Comparison of ENCODE assay signal across 1 cellular context in the genomic region with DNA sequence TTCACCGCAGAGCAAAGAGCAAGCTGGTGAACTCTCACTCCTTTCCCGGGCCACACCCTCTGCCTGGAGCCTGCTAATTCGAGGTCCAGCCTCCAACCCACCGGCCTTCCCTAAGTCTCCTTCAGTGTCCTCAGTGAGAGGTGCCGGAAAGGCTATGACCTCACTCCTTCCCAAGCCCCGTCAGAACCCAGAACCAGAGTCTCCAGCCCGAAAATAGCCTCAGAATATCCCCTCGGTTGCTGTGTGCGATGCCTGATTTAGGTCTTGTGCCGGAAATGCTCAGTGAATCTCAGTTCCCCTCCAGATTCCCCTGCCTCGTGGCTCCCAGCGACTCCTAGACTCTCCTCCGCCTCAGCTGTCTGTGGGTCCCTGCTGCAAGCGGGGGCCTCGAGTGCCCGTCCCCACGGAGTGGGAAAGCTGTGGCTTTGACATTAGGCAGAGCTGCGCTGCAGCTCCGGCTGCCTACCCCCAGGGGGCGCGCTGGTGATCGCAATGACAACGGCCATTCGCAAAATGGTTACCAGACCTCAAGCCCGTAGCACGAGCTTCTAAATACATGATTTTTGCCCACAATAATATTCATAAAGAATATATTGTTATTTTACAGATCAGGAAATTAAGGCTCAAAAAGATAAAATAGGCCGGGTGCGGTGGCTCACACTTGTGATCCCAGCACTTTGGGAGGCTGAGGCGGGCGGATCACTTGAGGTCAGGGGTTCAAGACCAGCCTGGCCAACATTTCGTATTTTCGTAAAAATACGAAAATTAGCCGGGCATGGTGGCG.
TF ChIP-seq lines count a peak whose summit lies in the region.

No MANE protein-coding gene starts in this region.

TF ChIP-seq in HepG2, 621 proteins besides CTCF, POLR2A, EP300 and RAD21 (continues in another document):
- TF ChIP-seq ZNF451 (CRISPR knock-in tag; IDR thresholded peaks at IDR 0.05), result no peak
- TF ChIP-seq SRSF4 (IDR thresholded peaks at IDR 0.05; ENCODE audit: low read depth, low read length, poor library complexity, severe bottlenecking), result no peak
- TF ChIP-seq TAF15 (IDR thresholded peaks at IDR 0.05; ENCODE audit: low read depth, low read length, poor library complexity, severe bottlenecking), result no peak
- 0 out of 2 replicates have a peak, but pooled peaks have one; percentile 28 for TF ChIP-seq KMT2B (CRISPR knock-in tag; IDR thresholded peaks at IDR 0.05)
- TF ChIP-seq, protein P1, sequence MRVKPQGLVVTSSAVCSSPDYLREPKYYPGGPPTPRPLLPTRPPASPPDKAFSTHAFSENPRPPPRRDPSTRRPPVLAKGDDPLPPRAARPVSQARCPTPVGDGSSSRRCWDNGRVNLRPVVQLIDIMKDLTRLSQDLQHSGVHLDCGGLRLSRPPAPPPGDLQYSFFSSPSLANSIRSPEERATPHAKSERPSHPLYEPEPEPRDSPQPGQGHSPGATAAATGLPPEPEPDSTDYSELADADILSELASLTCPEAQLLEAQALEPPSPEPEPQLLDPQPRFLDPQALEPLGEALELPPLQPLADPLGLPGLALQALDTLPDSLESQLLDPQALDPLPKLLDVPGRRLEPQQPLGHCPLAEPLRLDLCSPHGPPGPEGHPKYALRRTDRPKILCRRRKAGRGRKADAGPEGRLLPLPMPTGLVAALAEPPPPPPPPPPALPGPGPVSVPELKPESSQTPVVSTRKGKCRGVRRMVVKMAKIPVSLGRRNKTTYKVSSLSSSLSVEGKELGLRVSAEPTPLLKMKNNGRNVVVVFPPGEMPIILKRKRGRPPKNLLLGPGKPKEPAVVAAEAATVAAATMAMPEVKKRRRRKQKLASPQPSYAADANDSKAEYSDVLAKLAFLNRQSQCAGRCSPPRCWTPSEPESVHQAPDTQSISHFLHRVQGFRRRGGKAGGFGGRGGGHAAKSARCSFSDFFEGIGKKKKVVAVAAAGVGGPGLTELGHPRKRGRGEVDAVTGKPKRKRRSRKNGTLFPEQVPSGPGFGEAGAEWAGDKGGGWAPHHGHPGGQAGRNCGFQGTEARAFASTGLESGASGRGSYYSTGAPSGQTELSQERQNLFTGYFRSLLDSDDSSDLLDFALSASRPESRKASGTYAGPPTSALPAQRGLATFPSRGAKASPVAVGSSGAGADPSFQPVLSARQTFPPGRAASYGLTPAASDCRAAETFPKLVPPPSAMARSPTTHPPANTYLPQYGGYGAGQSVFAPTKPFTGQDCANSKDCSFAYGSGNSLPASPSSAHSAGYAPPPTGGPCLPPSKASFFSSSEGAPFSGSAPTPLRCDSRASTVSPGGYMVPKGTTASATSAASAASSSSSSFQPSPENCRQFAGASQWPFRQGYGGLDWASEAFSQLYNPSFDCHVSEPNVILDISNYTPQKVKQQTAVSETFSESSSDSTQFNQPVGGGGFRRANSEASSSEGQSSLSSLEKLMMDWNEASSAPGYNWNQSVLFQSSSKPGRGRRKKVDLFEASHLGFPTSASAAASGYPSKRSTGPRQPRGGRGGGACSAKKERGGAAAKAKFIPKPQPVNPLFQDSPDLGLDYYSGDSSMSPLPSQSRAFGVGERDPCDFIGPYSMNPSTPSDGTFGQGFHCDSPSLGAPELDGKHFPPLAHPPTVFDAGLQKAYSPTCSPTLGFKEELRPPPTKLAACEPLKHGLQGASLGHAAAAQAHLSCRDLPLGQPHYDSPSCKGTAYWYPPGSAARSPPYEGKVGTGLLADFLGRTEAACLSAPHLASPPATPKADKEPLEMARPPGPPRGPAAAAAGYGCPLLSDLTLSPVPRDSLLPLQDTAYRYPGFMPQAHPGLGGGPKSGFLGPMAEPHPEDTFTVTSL (CRISPR knock-in tag; IDR thresholded peaks at IDR 0.05; ENCODE audit: borderline replicate concordance), result no peak
- TF ChIP-seq XRCC5 (optimal IDR thresholded peaks at IDR 0.05; ENCODE audit: low read length), result peak; percentile 93
- TF ChIP-seq, protein P2, sequence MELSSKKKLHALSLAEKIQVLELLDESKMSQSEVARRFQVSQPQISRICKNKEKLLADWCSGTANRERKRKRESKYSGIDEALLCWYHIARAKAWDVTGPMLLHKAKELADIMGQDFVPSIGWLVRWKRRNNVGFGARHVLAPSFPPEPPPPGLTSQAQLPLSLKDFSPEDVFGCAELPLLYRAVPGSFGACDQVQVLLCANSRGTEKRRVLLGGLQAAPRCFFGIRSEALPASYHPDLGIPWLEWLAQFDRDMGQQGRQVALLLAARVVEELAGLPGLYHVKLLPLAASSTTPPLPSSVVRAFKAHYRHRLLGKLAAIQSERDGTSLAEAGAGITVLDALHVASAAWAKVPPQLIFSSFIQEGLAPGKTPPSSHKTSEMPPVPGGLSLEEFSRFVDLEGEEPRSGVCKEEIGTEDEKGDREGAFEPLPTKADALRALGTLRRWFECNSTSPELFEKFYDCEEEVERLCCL (CRISPR knock-in tag; IDR thresholded peaks at IDR 0.05; ENCODE audit: borderline replicate concordance), result no peak
- 0 out of 2 replicates have a peak, but pooled peaks have one; percentile 26 for TF ChIP-seq ZNF12 (CRISPR knock-in tag; IDR thresholded peaks at IDR 0.05)
- no peak for TF ChIP-seq ZNF703 (CRISPR knock-in tag; IDR thresholded peaks at IDR 0.05; ENCODE audit: borderline replicate concordance)
- TF ChIP-seq MTA3 (CRISPR knock-in tag; IDR thresholded peaks at IDR 0.05), result no peak
- no peak for TF ChIP-seq FOXM1 (CRISPR knock-in tag; IDR thresholded peaks at IDR 0.05)
- TF ChIP-seq ZNF563 (CRISPR knock-in tag; IDR thresholded peaks at IDR 0.05), result no peak
- no peak for TF ChIP-seq KDM4B (CRISPR knock-in tag; IDR thresholded peaks at IDR 0.05)
- TF ChIP-seq RBAK (CRISPR knock-in tag; IDR thresholded peaks at IDR 0.05), result no peak
- TF ChIP-seq, protein P3, sequence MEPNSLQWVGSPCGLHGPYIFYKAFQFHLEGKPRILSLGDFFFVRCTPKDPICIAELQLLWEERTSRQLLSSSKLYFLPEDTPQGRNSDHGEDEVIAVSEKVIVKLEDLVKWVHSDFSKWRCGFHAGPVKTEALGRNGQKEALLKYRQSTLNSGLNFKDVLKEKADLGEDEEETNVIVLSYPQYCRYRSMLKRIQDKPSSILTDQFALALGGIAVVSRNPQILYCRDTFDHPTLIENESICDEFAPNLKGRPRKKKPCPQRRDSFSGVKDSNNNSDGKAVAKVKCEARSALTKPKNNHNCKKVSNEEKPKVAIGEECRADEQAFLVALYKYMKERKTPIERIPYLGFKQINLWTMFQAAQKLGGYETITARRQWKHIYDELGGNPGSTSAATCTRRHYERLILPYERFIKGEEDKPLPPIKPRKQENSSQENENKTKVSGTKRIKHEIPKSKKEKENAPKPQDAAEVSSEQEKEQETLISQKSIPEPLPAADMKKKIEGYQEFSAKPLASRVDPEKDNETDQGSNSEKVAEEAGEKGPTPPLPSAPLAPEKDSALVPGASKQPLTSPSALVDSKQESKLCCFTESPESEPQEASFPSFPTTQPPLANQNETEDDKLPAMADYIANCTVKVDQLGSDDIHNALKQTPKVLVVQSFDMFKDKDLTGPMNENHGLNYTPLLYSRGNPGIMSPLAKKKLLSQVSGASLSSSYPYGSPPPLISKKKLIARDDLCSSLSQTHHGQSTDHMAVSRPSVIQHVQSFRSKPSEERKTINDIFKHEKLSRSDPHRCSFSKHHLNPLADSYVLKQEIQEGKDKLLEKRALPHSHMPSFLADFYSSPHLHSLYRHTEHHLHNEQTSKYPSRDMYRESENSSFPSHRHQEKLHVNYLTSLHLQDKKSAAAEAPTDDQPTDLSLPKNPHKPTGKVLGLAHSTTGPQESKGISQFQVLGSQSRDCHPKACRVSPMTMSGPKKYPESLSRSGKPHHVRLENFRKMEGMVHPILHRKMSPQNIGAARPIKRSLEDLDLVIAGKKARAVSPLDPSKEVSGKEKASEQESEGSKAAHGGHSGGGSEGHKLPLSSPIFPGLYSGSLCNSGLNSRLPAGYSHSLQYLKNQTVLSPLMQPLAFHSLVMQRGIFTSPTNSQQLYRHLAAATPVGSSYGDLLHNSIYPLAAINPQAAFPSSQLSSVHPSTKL (CRISPR knock-in tag; IDR thresholded peaks at IDR 0.05), result peak; percentile 46; the same call in 1 of the 2 replicates
- TF ChIP-seq REXO4 (CRISPR knock-in tag; IDR thresholded peaks at IDR 0.05; ENCODE audit: borderline replicate concordance), result no peak
- TF ChIP-seq ARNTL (CRISPR knock-in tag; IDR thresholded peaks at IDR 0.05), result no peak
- TF ChIP-seq REPIN1 (CRISPR knock-in tag; IDR thresholded peaks at IDR 0.05; ENCODE audit: borderline replicate concordance, low read depth), result peak; percentile 73; the same call in 1 of the 2 replicates
- TF ChIP-seq SMAD3 (CRISPR knock-in tag; IDR thresholded peaks at IDR 0.05), result no peak
- TF ChIP-seq GABPA (IDR thresholded peaks at IDR 0.05; ENCODE audit: low read depth, low read length), result no peak
- no peak for TF ChIP-seq GABPA (CRISPR knock-in tag; IDR thresholded peaks at IDR 0.05; ENCODE audit: low read depth)
- TF ChIP-seq HOXA7 (CRISPR knock-in tag; IDR thresholded peaks at IDR 0.05), result no peak
- TF ChIP-seq, protein P4, sequence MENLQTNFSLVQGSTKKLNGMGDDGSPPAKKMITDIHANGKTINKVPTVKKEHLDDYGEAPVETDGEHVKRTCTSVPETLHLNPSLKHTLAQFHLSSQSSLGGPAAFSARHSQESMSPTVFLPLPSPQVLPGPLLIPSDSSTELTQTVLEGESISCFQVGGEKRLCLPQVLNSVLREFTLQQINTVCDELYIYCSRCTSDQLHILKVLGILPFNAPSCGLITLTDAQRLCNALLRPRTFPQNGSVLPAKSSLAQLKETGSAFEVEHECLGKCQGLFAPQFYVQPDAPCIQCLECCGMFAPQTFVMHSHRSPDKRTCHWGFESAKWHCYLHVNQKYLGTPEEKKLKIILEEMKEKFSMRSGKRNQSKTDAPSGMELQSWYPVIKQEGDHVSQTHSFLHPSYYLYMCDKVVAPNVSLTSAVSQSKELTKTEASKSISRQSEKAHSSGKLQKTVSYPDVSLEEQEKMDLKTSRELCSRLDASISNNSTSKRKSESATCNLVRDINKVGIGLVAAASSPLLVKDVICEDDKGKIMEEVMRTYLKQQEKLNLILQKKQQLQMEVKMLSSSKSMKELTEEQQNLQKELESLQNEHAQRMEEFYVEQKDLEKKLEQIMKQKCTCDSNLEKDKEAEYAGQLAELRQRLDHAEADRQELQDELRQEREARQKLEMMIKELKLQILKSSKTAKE (CRISPR knock-in tag; IDR thresholded peaks at IDR 0.05; ENCODE audit: borderline replicate concordance), result no peak
- TF ChIP-seq, protein P5, sequence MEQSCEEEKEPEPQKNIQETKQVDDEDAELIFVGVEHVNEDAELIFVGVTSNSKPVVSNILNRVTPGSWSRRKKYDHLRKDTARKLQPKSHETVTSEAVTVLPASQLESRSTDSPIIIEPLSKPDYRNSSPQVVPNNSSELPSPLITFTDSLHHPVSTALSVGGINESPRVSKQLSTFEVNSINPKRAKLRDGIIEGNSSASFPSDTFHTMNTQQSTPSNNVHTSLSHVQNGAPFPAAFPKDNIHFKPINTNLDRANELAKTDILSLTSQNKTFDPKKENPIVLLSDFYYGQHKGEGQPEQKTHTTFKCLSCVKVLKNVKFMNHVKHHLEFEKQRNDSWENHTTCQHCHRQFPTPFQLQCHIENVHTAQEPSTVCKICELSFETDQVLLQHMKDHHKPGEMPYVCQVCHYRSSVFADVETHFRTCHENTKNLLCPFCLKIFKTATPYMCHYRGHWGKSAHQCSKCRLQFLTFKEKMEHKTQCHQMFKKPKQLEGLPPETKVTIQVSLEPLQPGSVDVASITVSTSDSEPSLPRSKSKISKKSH (CRISPR knock-in tag; IDR thresholded peaks at IDR 0.05; ENCODE audit: borderline replicate concordance), result no peak; the same call in 1 of the 2 replicates
- TF ChIP-seq ZFP36L2 (CRISPR knock-in tag; IDR thresholded peaks at IDR 0.05), result no peak
- no peak for TF ChIP-seq ZNF44 (CRISPR knock-in tag; IDR thresholded peaks at IDR 0.05)
- no peak for TF ChIP-seq TBP (CRISPR knock-in tag; IDR thresholded peaks at IDR 0.05)
- TF ChIP-seq FOXJ3 (CRISPR knock-in tag; IDR thresholded peaks at IDR 0.05; ENCODE audit: borderline replicate concordance), result no peak
- TF ChIP-seq MBD4 (IDR thresholded peaks at IDR 0.05; ENCODE audit: borderline replicate concordance, low read length), result no peak
- TF ChIP-seq GATAD2A (CRISPR knock-in tag; IDR thresholded peaks at IDR 0.05), result peak; percentile 35; the same call in 1 of the 2 replicates
- 0 out of 2 replicates have a peak, but pooled peaks have one; percentile 25 for TF ChIP-seq ZNF792 (CRISPR knock-in tag; IDR thresholded peaks at IDR 0.05)
- TF ChIP-seq, protein P6, sequence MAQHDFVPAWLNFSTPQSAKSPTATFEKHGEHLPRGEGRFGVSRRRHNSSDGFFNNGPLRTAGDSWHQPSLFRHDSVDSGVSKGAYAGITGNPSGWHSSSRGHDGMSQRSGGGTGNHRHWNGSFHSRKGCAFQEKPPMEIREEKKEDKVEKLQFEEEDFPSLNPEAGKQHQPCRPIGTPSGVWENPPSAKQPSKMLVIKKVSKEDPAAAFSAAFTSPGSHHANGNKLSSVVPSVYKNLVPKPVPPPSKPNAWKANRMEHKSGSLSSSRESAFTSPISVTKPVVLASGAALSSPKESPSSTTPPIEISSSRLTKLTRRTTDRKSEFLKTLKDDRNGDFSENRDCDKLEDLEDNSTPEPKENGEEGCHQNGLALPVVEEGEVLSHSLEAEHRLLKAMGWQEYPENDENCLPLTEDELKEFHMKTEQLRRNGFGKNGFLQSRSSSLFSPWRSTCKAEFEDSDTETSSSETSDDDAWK (CRISPR knock-in tag; IDR thresholded peaks at IDR 0.05), result no peak
- TF ChIP-seq TSC22D2 (CRISPR knock-in tag; IDR thresholded peaks at IDR 0.05; ENCODE audit: borderline replicate concordance), result no peak
- peak; percentile 45 for TF ChIP-seq ZNF891 (CRISPR knock-in tag; IDR thresholded peaks at IDR 0.05)
- no peak for TF ChIP-seq SMARCE1 (IDR thresholded peaks at IDR 0.05; ENCODE audit: borderline replicate concordance)
- TF ChIP-seq TMF1 (CRISPR knock-in tag; IDR thresholded peaks at IDR 0.05; ENCODE audit: low read depth), result no peak
- no peak for TF ChIP-seq MIER2 (CRISPR knock-in tag; IDR thresholded peaks at IDR 0.05)
- TF ChIP-seq, protein P7, sequence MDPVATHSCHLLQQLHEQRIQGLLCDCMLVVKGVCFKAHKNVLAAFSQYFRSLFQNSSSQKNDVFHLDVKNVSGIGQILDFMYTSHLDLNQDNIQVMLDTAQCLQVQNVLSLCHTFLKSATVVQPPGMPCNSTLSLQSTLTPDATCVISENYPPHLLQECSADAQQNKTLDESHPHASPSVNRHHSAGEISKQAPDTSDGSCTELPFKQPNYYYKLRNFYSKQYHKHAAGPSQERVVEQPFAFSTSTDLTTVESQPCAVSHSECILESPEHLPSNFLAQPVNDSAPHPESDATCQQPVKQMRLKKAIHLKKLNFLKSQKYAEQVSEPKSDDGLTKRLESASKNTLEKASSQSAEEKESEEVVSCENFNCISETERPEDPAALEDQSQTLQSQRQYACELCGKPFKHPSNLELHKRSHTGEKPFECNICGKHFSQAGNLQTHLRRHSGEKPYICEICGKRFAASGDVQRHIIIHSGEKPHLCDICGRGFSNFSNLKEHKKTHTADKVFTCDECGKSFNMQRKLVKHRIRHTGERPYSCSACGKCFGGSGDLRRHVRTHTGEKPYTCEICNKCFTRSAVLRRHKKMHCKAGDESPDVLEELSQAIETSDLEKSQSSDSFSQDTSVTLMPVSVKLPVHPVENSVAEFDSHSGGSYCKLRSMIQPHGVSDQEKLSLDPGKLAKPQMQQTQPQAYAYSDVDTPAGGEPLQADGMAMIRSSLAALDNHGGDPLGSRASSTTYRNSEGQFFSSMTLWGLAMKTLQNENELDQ (CRISPR knock-in tag; IDR thresholded peaks at IDR 0.05; ENCODE audit: borderline replicate concordance), result no peak
- no peak; the same call in 1 of the 2 replicates for TF ChIP-seq GABPB1 (CRISPR knock-in tag; IDR thresholded peaks at IDR 0.05)
- TF ChIP-seq ZNF761 (CRISPR knock-in tag; conservative IDR thresholded peaks at IDR 0.05), result 0 out of 2 replicates have a peak, but pooled peaks have one; percentile 57
- TF ChIP-seq TEAD2 (CRISPR knock-in tag; IDR thresholded peaks at IDR 0.05), result no peak
- no peak for TF ChIP-seq HNF4G (IDR thresholded peaks at IDR 0.05; ENCODE audit: borderline replicate concordance, low read depth, low read length)
- TF ChIP-seq HNF4G (CRISPR knock-in tag; IDR thresholded peaks at IDR 0.05; ENCODE audit: borderline replicate concordance, low read depth), result no peak
- TF ChIP-seq HNRNPLL (IDR thresholded peaks at IDR 0.05; ENCODE audit: low read depth, low read length, poor library complexity, severe bottlenecking), result no peak
